In genomic region chr4:155522201-155522600, GRCh38 we compare ENCODE assay signal across 1 cellular context.
A peak's percentile ranks its signal among the peaks of the same experiment; 100 is the strongest.
TF ChIP-seq lines count a peak whose summit lies in the region.

No MANE protein-coding gene starts in this region.

TF ChIP-seq in IMR-90, 13 proteins besides CTCF, POLR2A, EP300 and RAD21:
- no peak for TF ChIP-seq BHLHE40 (IDR thresholded peaks at IDR 0.05; ENCODE audit: low read depth, low read length)
- TF ChIP-seq MAZ (IDR thresholded peaks at IDR 0.05; ENCODE audit: borderline replicate concordance, low read depth, low read length) = no peak
- TF ChIP-seq CEBPB (IDR thresholded peaks at IDR 0.05; ENCODE audit: low read depth, low read length) = peak; percentile 10; the same call in 1 of the 2 replicates
- TF ChIP-seq, protein P1, sequence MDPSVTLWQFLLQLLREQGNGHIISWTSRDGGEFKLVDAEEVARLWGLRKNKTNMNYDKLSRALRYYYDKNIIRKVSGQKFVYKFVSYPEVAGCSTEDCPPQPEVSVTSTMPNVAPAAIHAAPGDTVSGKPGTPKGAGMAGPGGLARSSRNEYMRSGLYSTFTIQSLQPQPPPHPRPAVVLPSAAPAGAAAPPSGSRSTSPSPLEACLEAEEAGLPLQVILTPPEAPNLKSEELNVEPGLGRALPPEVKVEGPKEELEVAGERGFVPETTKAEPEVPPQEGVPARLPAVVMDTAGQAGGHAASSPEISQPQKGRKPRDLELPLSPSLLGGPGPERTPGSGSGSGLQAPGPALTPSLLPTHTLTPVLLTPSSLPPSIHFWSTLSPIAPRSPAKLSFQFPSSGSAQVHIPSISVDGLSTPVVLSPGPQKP (IDR thresholded peaks at IDR 0.05; ENCODE audit: borderline replicate concordance, low read depth, low read length) = no peak
- TF ChIP-seq SMC3 (IDR thresholded peaks at IDR 0.05; ENCODE audit: low read depth, low read length) = no peak
- no peak for TF ChIP-seq NFE2L2 (IDR thresholded peaks at IDR 0.05; ENCODE audit: low read depth, low read length)
